Comparison of ENCODE assay signal across 2 cellular contexts in genomic region chr5:178247481-178248456, GRCh38.
TF ChIP-seq lines count a peak whose summit lies in the region.

No MANE protein-coding gene starts in this region.

TF ChIP-seq in HepG2, 621 proteins besides CTCF, POLR2A, EP300 and RAD21:
- TF ChIP-seq RBAK (CRISPR knock-in tag; IDR thresholded peaks at IDR 0.05) (no peak), ZNF569 (CRISPR knock-in tag; IDR thresholded peaks at IDR 0.05; ENCODE audit: borderline replicate concordance) (no peak), ZNF792 (CRISPR knock-in tag; IDR thresholded peaks at IDR 0.05) (no peak), ZNF564 (CRISPR knock-in tag; IDR thresholded peaks at IDR 0.05) (no peak), STAG1 (CRISPR knock-in tag; IDR thresholded peaks at IDR 0.05) (no peak)

TF ChIP-seq in GM12878, 131 proteins besides CTCF, POLR2A, EP300 and RAD21:
- TF ChIP-seq ZNF217 (IDR thresholded peaks at IDR 0.05) (no peak), TCF7 (IDR thresholded peaks at IDR 0.05; ENCODE audit: borderline replicate concordance) (no peak)
